Comparison of ENCODE assay signal across 2 cellular contexts in genomic region chr1:23437355-23437664, GRCh38.
TF ChIP-seq lines count a peak whose summit lies in the region.

No MANE protein-coding gene starts in this region.

TF ChIP-seq in GM23338, 12 proteins besides CTCF, POLR2A, EP300 and RAD21:
- TF ChIP-seq POLR2AphosphoS5 (IDR thresholded peaks at IDR 0.05; ENCODE audit: low read depth) (no peak), EZH2 (IDR thresholded peaks at IDR 0.05; ENCODE audit: low read depth, unreplicated experiment) (no peak), ZNF114 (CRISPR knock-in tag; IDR thresholded peaks at IDR 0.05) (no peak), ZNF331 (CRISPR knock-in tag; IDR thresholded peaks at IDR 0.05; ENCODE audit: low read depth) (no peak), STAT1 (IDR thresholded peaks at IDR 0.05; ENCODE audit: unreplicated experiment) (no peak), JUNB (IDR thresholded peaks at IDR 0.05; ENCODE audit: unreplicated experiment) (no peak), EZH2phosphoT487 (IDR thresholded peaks at IDR 0.05; ENCODE audit: unreplicated experiment) (no peak), ZNF462 (CRISPR knock-in tag; IDR thresholded peaks at IDR 0.05) (no peak), CREB1 (CRISPR knock-in tag; IDR thresholded peaks at IDR 0.05; ENCODE audit: low read depth) (no peak), NANOG (IDR thresholded peaks at IDR 0.05; ENCODE audit: borderline replicate concordance) (no peak)
- TF ChIP-seq, protein P1, sequence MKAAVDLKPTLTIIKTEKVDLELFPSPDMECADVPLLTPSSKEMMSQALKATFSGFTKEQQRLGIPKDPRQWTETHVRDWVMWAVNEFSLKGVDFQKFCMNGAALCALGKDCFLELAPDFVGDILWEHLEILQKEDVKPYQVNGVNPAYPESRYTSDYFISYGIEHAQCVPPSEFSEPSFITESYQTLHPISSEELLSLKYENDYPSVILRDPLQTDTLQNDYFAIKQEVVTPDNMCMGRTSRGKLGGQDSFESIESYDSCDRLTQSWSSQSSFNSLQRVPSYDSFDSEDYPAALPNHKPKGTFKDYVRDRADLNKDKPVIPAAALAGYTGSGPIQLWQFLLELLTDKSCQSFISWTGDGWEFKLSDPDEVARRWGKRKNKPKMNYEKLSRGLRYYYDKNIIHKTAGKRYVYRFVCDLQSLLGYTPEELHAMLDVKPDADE (IDR thresholded peaks at IDR 0.05) = no peak
- TF ChIP-seq, protein P2, sequence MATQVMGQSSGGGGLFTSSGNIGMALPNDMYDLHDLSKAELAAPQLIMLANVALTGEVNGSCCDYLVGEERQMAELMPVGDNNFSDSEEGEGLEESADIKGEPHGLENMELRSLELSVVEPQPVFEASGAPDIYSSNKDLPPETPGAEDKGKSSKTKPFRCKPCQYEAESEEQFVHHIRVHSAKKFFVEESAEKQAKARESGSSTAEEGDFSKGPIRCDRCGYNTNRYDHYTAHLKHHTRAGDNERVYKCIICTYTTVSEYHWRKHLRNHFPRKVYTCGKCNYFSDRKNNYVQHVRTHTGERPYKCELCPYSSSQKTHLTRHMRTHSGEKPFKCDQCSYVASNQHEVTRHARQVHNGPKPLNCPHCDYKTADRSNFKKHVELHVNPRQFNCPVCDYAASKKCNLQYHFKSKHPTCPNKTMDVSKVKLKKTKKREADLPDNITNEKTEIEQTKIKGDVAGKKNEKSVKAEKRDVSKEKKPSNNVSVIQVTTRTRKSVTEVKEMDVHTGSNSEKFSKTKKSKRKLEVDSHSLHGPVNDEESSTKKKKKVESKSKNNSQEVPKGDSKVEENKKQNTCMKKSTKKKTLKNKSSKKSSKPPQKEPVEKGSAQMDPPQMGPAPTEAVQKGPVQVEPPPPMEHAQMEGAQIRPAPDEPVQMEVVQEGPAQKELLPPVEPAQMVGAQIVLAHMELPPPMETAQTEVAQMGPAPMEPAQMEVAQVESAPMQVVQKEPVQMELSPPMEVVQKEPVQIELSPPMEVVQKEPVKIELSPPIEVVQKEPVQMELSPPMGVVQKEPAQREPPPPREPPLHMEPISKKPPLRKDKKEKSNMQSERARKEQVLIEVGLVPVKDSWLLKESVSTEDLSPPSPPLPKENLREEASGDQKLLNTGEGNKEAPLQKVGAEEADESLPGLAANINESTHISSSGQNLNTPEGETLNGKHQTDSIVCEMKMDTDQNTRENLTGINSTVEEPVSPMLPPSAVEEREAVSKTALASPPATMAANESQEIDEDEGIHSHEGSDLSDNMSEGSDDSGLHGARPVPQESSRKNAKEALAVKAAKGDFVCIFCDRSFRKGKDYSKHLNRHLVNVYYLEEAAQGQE (IDR thresholded peaks at IDR 0.05; ENCODE audit: unreplicated experiment) = no peak

TF ChIP-seq in H1, 55 proteins besides CTCF, POLR2A, EP300 and RAD21:
- TF ChIP-seq MAFK (IDR thresholded peaks at IDR 0.05; ENCODE audit: low read depth, low read length) (no peak), HDAC2 (IDR thresholded peaks at IDR 0.05; ENCODE audit: borderline replicate concordance in 1 of 2, low read depth in 2 of 2, low read length in 2 of 2) (no peak), BRCA1 (IDR thresholded peaks at IDR 0.05; ENCODE audit: low read depth, low read length) (no peak), SUZ12 (IDR thresholded peaks at IDR 0.05; ENCODE audit: low read length) (no peak), CREB1 (IDR thresholded peaks at IDR 0.05) (no peak), SP4 (IDR thresholded peaks at IDR 0.05; ENCODE audit: low read length) (no peak), ATF3 (IDR thresholded peaks at IDR 0.05; ENCODE audit: insufficient read depth, low read depth, low read length) (no peak), TAF1 (IDR thresholded peaks at IDR 0.05; ENCODE audit: low read depth, low read length) (no peak), BCL11A (IDR thresholded peaks at IDR 0.05; ENCODE audit: low read depth in 2 of 2, low read length in 2 of 2) (no peak), BACH1 (IDR thresholded peaks at IDR 0.05; ENCODE audit: low read length) (no peak), TCF12 (IDR thresholded peaks at IDR 0.05; ENCODE audit: low read depth, low read length) (no peak), CBX5 (IDR thresholded peaks at IDR 0.05; ENCODE audit: low read depth, low read length) (no peak), SRF (IDR thresholded peaks at IDR 0.05; ENCODE audit: low read depth, low read length) (no peak)
